ENCODE assay signal across 20 cellular contexts in genomic region chrX:137915466-137915865, GRCh38.
"Had no signal": no experiment of that assay in that cellular context is flagged by ENCODE, and none has a peak within 500 bp of the region (broad histone marks: within the 10 kb centered on the region; RNA-seq: fewer than 3 reads in every experiment).

No MANE protein-coding gene starts in this region.

- H3K27ac ChIP-seq: colonic mucosa, dorsolateral prefrontal cortex, epithelial cell of prostate, heart right ventricle, pancreas, psoas muscle, right atrium auricular region, spleen, thoracic aorta, vagina had no signal

- H3K4me3 ChIP-seq: colonic mucosa, dorsolateral prefrontal cortex, heart right ventricle, pancreas, psoas muscle, right atrium auricular region, spleen, thoracic aorta, vagina had no signal

- H3K9me3 ChIP-seq: colonic mucosa, heart right ventricle, pancreas, psoas muscle, right atrium auricular region, spleen, thoracic aorta, vagina had no signal

- DNase-seq: activated B cell treated with CpG ODN at 0.5 μM for 24 hours; activated CD4-positive, alpha-beta T cell treated with anti-CD3 and anti-CD28 coated beads for 36 hours; activated CD4-positive, alpha-beta T cell treated with anti-CD3 and anti-CD28 coated beads, Interleukin-2, amount 50 U/mL, for 48 hours; activated effector memory CD4-positive, alpha-beta T cell treated with anti-CD3 and anti-CD28 coated beads, Interleukin-2, amount 50 U/mL, for 16 hours; activated naive CD4-positive, alpha-beta T cell treated with anti-CD3 and anti-CD28 coated beads, Interleukin-2, amount 10 ng/mL, durations not matched to agents 7 days and 5 days; amygdala; colonic mucosa; dorsolateral prefrontal cortex; heart right ventricle; left cardiac atrium; pancreas; psoas muscle; spleen; stimulated activated CD4-positive, alpha-beta T cell treated with anti-CD3 and anti-CD28 coated beads, Interleukin-4, amount 100 ng/mL, for 1 hour; stimulated activated naive CD4-positive, alpha-beta T cell treated with Interleukin-2 at 50 U/mL for 16 hours had no signal

- H3K36me3 ChIP-seq: colonic mucosa, heart right ventricle, pancreas, right atrium auricular region, spleen, thoracic aorta, vagina had no signal

- H3K4me1 ChIP-seq: colonic mucosa, heart right ventricle, pancreas, psoas muscle, right atrium auricular region, spleen, vagina had no signal

- FAIRE-seq: bronchial epithelial cell, pancreas had no signal

- H3K27me3 ChIP-seq: colonic mucosa, right atrium auricular region, spleen, vagina had no signal

- ATAC-seq: activated CD4-positive, alpha-beta T cell treated with anti-CD3 and anti-CD28 coated beads for 36 hours; heart right ventricle; left cardiac atrium; pancreas; psoas muscle had no signal
